ENCODE assay signal across 8 cellular contexts in the genomic region with DNA sequence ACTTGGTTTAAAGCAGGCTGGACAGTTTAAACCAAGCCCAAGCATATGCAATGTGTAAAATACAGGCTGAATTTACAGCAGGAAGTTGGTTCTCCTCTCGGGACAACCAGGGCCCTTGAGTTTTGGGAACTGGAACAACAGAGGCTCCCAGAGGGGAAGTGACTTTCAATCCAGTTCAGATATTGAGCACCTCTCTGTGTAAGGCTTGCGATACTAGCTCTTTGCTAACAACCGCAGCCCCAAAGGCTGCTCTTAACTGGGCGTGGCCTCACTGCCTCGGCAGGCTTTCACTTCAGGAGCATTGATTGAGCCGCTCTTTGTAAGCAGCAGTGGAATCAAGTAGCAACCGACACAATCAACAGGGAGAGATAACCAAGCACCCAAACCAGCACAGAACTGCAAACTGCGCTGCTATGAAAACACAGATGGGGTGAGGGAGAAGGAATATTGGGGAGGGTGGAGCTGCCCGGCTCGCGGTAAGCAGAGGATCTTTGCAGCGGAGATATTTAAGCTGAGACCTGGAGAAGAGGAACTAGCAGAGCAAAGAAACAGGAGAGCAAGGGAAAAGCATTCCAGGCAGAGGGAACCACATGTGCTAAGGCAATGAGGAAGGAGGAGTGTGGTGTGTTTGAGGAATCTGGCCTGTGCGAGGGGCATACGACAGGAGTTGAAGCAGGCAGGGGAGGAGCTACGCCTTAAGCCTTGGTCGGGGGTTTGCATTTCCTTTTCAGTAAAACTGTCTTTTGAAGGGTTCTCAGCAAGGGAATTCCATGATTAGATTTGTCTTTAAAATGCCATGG. TPM values are rescaled to one million over a fixed set of nuclear protein-coding genes. Genes with fewer than 3 reads are reported as not detected.
DNase-seq lines count a peak whose midpoint lies in the region; ATAC-seq and TF ChIP-seq lines count a peak whose summit lies in the region.

No MANE protein-coding gene starts in this region.

- H3K27ac Mint-ChIP-seq in CD14-positive monocyte (no peak overlapping the region), glutamatergic neuron (ENCODE audit: unreplicated experiment) (no peak overlapping the region)

- DNase-seq in CD14-positive monocyte (ENCODE audit: low spot score): peak; percentile 56
- DNase-seq in GM19238 (ENCODE audit: insufficient read length, low spot score): peak; percentile 39
- peak; percentile 83 for DNase-seq in NOMO-1 treated with dmso at 0.1 percent for 144 hours (lab: John Stamatoyannopoulos, UW; ENCODE audit: unreplicated experiment)
- DNase-seq in activated T-helper 1 cell treated with Interleukin-2 at 50 U/mL for 16 hours (ENCODE audit: low read depth): peak; percentile 52
- peak; percentile 64 for DNase-seq in glutamatergic neuron
- DNase-seq in prostate gland (ENCODE audit: low spot score): peak; percentile 44
- DNase-seq in DMS 273 treated with DMSO at 0.1 percent for 48 hours (lab: John Stamatoyannopoulos, UW): no peak

- TF ChIP-seq CTCF in CD14-positive monocyte (IDR thresholded peaks at IDR 0.05): no peak
- no peak for TF ChIP-seq CTCF in glutamatergic neuron (IDR thresholded peaks at IDR 0.05; ENCODE audit: partially characterized antibody, unreplicated experiment)
- no peak for TF ChIP-seq CTCF in prostate gland (IDR thresholded peaks at IDR 0.05)

- H3K9me3 ChIP-seq in prostate gland: no peaks in the 10 kb centered on the region

- intact Hi-C loops in CD14-positive monocyte (cut with micrococcal nuclease) (no loop called here), prostate gland (cut with DNase I) (no loop called here)

- no peaks in the 10 kb centered on the region for H3K27me3 ChIP-seq in prostate gland (replicated peaks; ENCODE audit: insufficient read depth)

- H3K36me3 Mint-ChIP-seq in CD14-positive monocyte (no peaks in the 10 kb centered on the region), glutamatergic neuron (ENCODE audit: unreplicated experiment) (peaks cover 4% of the 10 kb centered on the region)

- no peak for TF ChIP-seq POLR2A in prostate gland (IDR thresholded peaks at IDR 0.05)

- H3K4me1 ChIP-seq in prostate gland (replicated peaks): no peaks in the 10 kb centered on the region

- WGBS in prostate gland: 10% methylated on average over 16 of the region's 16 CpGs

- H3K4me3 ChIP-seq in prostate gland: peak overlapping the region; percentile 25 to 34

- H3K36me3 ChIP-seq in prostate gland: no peaks in the 10 kb centered on the region

- H3K27ac ChIP-seq in prostate gland: peak overlapping the region; percentile 23 to 48

- ATAC-seq in HG03342 (IDR thresholded peaks at IDR 0.05; ENCODE audit: unreplicated experiment): peak; percentile 90

- H3K9me3 Mint-ChIP-seq in CD14-positive monocyte (peaks cover 0 to 1% (median 0%) of the 10 kb centered on the region in 7 donors), glutamatergic neuron (ENCODE audit: unreplicated experiment) (peaks cover 2% of the 10 kb centered on the region)

- H3K27me3 Mint-ChIP-seq in CD14-positive monocyte (ENCODE audit: low read depth in 3 of 3) (peaks cover 0 to 2% (median 0%) of the 10 kb centered on the region in 3 donors), glutamatergic neuron (ENCODE audit: unreplicated experiment) (no peaks in the 10 kb centered on the region)

- no peak overlapping the region for H3K4me3 Mint-ChIP-seq in CD14-positive monocyte
- no peak overlapping the region for H3K4me3 Mint-ChIP-seq in glutamatergic neuron (ENCODE audit: unreplicated experiment)

- H3K4me1 Mint-ChIP-seq in CD14-positive monocyte (peaks cover 5% of the 10 kb centered on the region), glutamatergic neuron (ENCODE audit: low read depth, unreplicated experiment) (peaks cover 19% of the 10 kb centered on the region)

RNA-seq across cellular contexts. Expression of a gene that starts 17.3 kb away (rescaled TPM):
- 10 to 100 TPM; 13.3 to 15.7 TPM for polyA plus RNA-seq in CD14-positive monocyte
- 60.6 TPM for total RNA-seq in glutamatergic neuron (ENCODE audit: unreplicated experiment)
- 10 to 100 TPM; 44.4 to 60.7 TPM for total RNA-seq in prostate gland
